Comparison of ENCODE assay signal across 1 cellular context in genomic region chr9:130041648-130042405, GRCh38.
TF ChIP-seq lines count a peak whose summit lies in the region.

No MANE protein-coding gene starts in this region.

TF ChIP-seq in HepG2, 621 proteins besides CTCF, POLR2A, EP300 and RAD21 (continues in another document):
- TF ChIP-seq CSRNP1 (CRISPR knock-in tag; IDR thresholded peaks at IDR 0.05), result no peak
- no peak for TF ChIP-seq BCLAF1 (IDR thresholded peaks at IDR 0.05)
- TF ChIP-seq HMGA1 (CRISPR knock-in tag; conservative IDR thresholded peaks at IDR 0.05), result no peak
- no peak for TF ChIP-seq YY1 (IDR thresholded peaks at IDR 0.05; ENCODE audit: insufficient read depth, insufficient replicate concordance, low read depth, low read length)
- no peak for TF ChIP-seq ZC3H13 (CRISPR knock-in tag; IDR thresholded peaks at IDR 0.05)
- TF ChIP-seq ZNF142 (CRISPR knock-in tag; IDR thresholded peaks at IDR 0.05), result peak; percentile 6; the same call in 1 of the 2 replicates
- TF ChIP-seq HES4 (CRISPR knock-in tag; IDR thresholded peaks at IDR 0.05; ENCODE audit: borderline replicate concordance), result no peak
- TF ChIP-seq HINFP (CRISPR knock-in tag; IDR thresholded peaks at IDR 0.05; ENCODE audit: low read depth), result no peak
- TF ChIP-seq MTF2 (CRISPR knock-in tag; IDR thresholded peaks at IDR 0.05; ENCODE audit: borderline replicate concordance), result peak; percentile 41; the same call in 1 of the 2 replicates
- TF ChIP-seq HIVEP1 (CRISPR knock-in tag; IDR thresholded peaks at IDR 0.05), result peak; percentile 44; the same call in 1 of the 2 replicates
- TF ChIP-seq TBL1XR1 (IDR thresholded peaks at IDR 0.05; ENCODE audit: borderline replicate concordance, low read length, partially characterized antibody), result no peak
- no peak for TF ChIP-seq KDM2A (CRISPR knock-in tag; IDR thresholded peaks at IDR 0.05; ENCODE audit: borderline replicate concordance, low read depth)
- TF ChIP-seq IKZF5 (CRISPR knock-in tag; IDR thresholded peaks at IDR 0.05), result 0 out of 2 replicates have a peak, but pooled peaks have one; percentile 15
- TF ChIP-seq ZNF232 (CRISPR knock-in tag; IDR thresholded peaks at IDR 0.05; ENCODE audit: borderline replicate concordance), result no peak
- no peak for TF ChIP-seq LBX2 (CRISPR knock-in tag; IDR thresholded peaks at IDR 0.05; ENCODE audit: borderline replicate concordance)
- 0 out of 2 replicates have a peak, but pooled peaks have one; percentile 6 for TF ChIP-seq ZNF773 (CRISPR knock-in tag; IDR thresholded peaks at IDR 0.05; ENCODE audit: borderline replicate concordance)
- TF ChIP-seq CREB1 (IDR thresholded peaks at IDR 0.05), result no peak
- no peak for TF ChIP-seq CREB1 (CRISPR knock-in tag; IDR thresholded peaks at IDR 0.05)
- TF ChIP-seq RERE (CRISPR knock-in tag; IDR thresholded peaks at IDR 0.05; ENCODE audit: low read depth), result no peak
- TF ChIP-seq, protein P1, sequence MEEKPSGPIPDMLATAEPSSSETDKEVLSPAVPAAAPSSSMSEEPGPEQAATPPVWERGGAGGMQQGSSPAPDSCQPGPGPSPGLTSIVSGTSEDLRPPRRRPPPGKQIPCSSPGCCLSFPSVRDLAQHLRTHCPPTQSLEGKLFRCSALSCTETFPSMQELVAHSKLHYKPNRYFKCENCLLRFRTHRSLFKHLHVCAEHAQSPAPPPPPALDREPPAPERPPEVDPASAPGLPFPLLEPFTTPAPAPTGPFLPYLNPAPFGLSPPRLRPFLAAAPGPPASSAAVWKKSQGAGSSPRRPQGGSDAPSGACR (CRISPR knock-in tag; IDR thresholded peaks at IDR 0.05), result peak; percentile 38; the same call in 1 of the 2 replicates
- TF ChIP-seq, protein P2, sequence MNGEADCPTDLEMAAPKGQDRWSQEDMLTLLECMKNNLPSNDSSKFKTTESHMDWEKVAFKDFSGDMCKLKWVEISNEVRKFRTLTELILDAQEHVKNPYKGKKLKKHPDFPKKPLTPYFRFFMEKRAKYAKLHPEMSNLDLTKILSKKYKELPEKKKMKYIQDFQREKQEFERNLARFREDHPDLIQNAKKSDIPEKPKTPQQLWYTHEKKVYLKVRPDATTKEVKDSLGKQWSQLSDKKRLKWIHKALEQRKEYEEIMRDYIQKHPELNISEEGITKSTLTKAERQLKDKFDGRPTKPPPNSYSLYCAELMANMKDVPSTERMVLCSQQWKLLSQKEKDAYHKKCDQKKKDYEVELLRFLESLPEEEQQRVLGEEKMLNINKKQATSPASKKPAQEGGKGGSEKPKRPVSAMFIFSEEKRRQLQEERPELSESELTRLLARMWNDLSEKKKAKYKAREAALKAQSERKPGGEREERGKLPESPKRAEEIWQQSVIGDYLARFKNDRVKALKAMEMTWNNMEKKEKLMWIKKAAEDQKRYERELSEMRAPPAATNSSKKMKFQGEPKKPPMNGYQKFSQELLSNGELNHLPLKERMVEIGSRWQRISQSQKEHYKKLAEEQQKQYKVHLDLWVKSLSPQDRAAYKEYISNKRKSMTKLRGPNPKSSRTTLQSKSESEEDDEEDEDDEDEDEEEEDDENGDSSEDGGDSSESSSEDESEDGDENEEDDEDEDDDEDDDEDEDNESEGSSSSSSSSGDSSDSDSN (CRISPR knock-in tag; IDR thresholded peaks at IDR 0.05), result peak; percentile 16; the same call in 1 of the 2 replicates
- TF ChIP-seq SIN3A (IDR thresholded peaks at IDR 0.05; ENCODE audit: borderline replicate concordance, low read depth, low read length), result 0 out of 2 replicates have a peak, but pooled peaks have one; percentile 9
- TF ChIP-seq KMT2A (CRISPR knock-in tag; IDR thresholded peaks at IDR 0.05), result no peak
- TF ChIP-seq ZNF205 (CRISPR knock-in tag; IDR thresholded peaks at IDR 0.05), result no peak
- no peak for TF ChIP-seq ZEB1 (IDR thresholded peaks at IDR 0.05; ENCODE audit: insufficient replicate concordance, low read depth)
- TF ChIP-seq, protein P3, sequence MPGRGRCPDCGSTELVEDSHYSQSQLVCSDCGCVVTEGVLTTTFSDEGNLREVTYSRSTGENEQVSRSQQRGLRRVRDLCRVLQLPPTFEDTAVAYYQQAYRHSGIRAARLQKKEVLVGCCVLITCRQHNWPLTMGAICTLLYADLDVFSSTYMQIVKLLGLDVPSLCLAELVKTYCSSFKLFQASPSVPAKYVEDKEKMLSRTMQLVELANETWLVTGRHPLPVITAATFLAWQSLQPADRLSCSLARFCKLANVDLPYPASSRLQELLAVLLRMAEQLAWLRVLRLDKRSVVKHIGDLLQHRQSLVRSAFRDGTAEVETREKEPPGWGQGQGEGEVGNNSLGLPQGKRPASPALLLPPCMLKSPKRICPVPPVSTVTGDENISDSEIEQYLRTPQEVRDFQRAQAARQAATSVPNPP (CRISPR knock-in tag; IDR thresholded peaks at IDR 0.05), result no peak
